ENCODE assay signal across 24 cellular contexts in genomic region chr14:76805245-76805644, GRCh38. TPM values are rescaled to one million over a fixed set of nuclear protein-coding genes. Genes with fewer than 3 reads are reported as not detected.
DNase-seq lines count a peak whose midpoint lies in the region; FAIRE-seq and TF ChIP-seq lines count a peak whose summit lies in the region.
"Had no signal": no experiment of that assay in that cellular context is flagged by ENCODE, and none has a peak within 500 bp of the region (broad histone marks: within the 10 kb centered on the region; RNA-seq: fewer than 3 reads in every experiment).

No MANE protein-coding gene starts in this region.

- H3K4me2 ChIP-seq in OCI-LY7 (ENCODE audit: low read length) = no peak overlapping the region
- H3K4me2 ChIP-seq: BLaER1, GM23338 had no signal

- WGBS in esophagus muscularis mucosa = 93% methylated on average over 5 of the region's 5 CpGs

- DNase-seq in HTR-8/SVneo (ENCODE audit: insufficient read length, low spot score) (no peak), esophagus muscularis mucosa (ENCODE audit: extremely low spot score) (peak; percentile 21), midbrain (lab: John Stamatoyannopoulos, UW) (peak; percentile 31), superior temporal gyrus (ENCODE audit: extremely low spot score) (peak; percentile 68), OCI-LY7 (ENCODE audit: low spot score) (no peak), NCI-H1417 (lab: John Stamatoyannopoulos, UW) (no peak), DMS79 (lab: John Stamatoyannopoulos, UW) (no peak)
- DNase-seq in activated CD4-positive, alpha-beta T cell treated with anti-CD3 and anti-CD28 coated beads, Interleukin-2, amount 50 U/mL, for 48 hours = no peak
- DNase-seq: Caco-2; CD4-positive, CD25-positive, alpha-beta regulatory T cell; CD8-positive, alpha-beta T cell; DMS153; EL; GDM1; H9 had no signal

- H3K9me3 ChIP-seq in esophagus muscularis mucosa = no peaks in the 10 kb centered on the region
- H3K9me3 ChIP-seq in OCI-LY7 (ENCODE audit: low read length) = no peaks in the 10 kb centered on the region
- H3K9me3 ChIP-seq: BLaER1, Caco-2 had no signal

- CTCF ChIA-PET in OCI-LY7 (lab: Charles Lee; ENCODE audit: unreplicated experiment) = interaction anchor here (1.1 kb wide), 1 partner anchor 89 kb away, joined by 3 read pairs; no protein-coding TSS in a partner anchor

- no peaks in the 10 kb centered on the region for H3K79me2 ChIP-seq in OCI-LY7 (ENCODE audit: insufficient read depth, low read depth, low read length)

- H3K27ac ChIP-seq in esophagus muscularis mucosa (replicated peaks in 1 of 4) = no peak overlapping the region
- no peak overlapping the region for H3K27ac ChIP-seq in OCI-LY7 (ENCODE audit: low read depth, low read length, poor library complexity, severe bottlenecking)
- H3K27ac ChIP-seq: BLaER1, C4-2B had no signal

- H2AFZ ChIP-seq in OCI-LY7 (ENCODE audit: low read length) = no peak overlapping the region
- H2AFZ ChIP-seq: GM23338 had no signal

- H3K9me2 ChIP-seq in OCI-LY7 (ENCODE audit: insufficient read depth, low read length) = no peaks in the 10 kb centered on the region

- POLR2A ChIA-PET in OCI-LY7 (lab: Charles Lee) = interaction anchor here (0.9 to 1.0 kb wide), 2 partner anchors 8 kb away, joined by 3 read pairs; no protein-coding TSS in a partner anchor

- H3K36me3 ChIP-seq in esophagus muscularis mucosa (peaks cover 36 to 93% (median 87%) of the 10 kb centered on the region in 4 donors), OCI-LY7 (ENCODE audit: insufficient read depth, low read length) (peaks cover 75% of the 10 kb centered on the region)

- peak; percentile 59 for FAIRE-seq in HTR-8/SVneo (lab: Jason Lieb, UNC)
- FAIRE-seq: GM12878, GM18507 had no signal

- no peaks in the 10 kb centered on the region for H3K27me3 ChIP-seq in esophagus muscularis mucosa
- H3K27me3 ChIP-seq: BLaER1 had no signal

- TF ChIP-seq POLR2A in esophagus muscularis mucosa (IDR thresholded peaks at IDR 0.05; ENCODE audit: low read depth) = no peak

- intact Hi-C loops in esophagus muscularis mucosa (cut with DNase I) = no loop called here
- intact Hi-C loops in OCI-LY7 (cut with micrococcal nuclease; ENCODE audit: unreplicated experiment) = no loop called here

- H4K20me1 ChIP-seq in OCI-LY7 (ENCODE audit: insufficient read depth, low read length) = no peaks in the 10 kb centered on the region

- TF ChIP-seq EP300 in esophagus muscularis mucosa (IDR thresholded peaks at IDR 0.05) = no peak

- no TSS peak for BruUV-seq in OCI-LY7 (replicated peaks; lab: Mats Ljungman, UMichigan)

- no peak for TF ChIP-seq CTCF in esophagus muscularis mucosa (IDR thresholded peaks at IDR 0.05)
- no peak for TF ChIP-seq CTCF in OCI-LY7 (conservative IDR thresholded peaks at IDR 0.05; ENCODE audit: low read length)

- H3K4me1 ChIP-seq in esophagus muscularis mucosa = peaks cover 0 to 12% (median 5%) of the 10 kb centered on the region in 4 donors
- no peaks in the 10 kb centered on the region for H3K4me1 ChIP-seq in OCI-LY7 (ENCODE audit: insufficient read depth, low read length, poor library complexity, severe bottlenecking)
- H3K4me1 ChIP-seq: Caco-2 had no signal

- H3K4me3 ChIP-seq in esophagus muscularis mucosa (no peak overlapping the region), OCI-LY7 (ENCODE audit: low read depth, low read length, poor library complexity, severe bottlenecking) (no peak overlapping the region)
- H3K4me3 ChIP-seq: BLaER1, GM12878, GM23338 had no signal

RNA-seq across cellular contexts. Expression of gene ANGEL1, which starts 7.4 kb away (rescaled TPM):
- total RNA-seq in esophagus muscularis mucosa = 10 to 100 TPM in 2 of 4 donors, 1 to 10 TPM in 2; 7.9 to 15.8 (median 11.3) TPM
- total RNA-seq in OCI-LY7 (2014; rRNA removed; shearing (Covaris generic)) = 16.1 and 17.6 TPM in 2 replicates
- 33.7 and 36.4 TPM in 2 replicates for total RNA-seq in OCI-LY7 (2022)

RNA-seq across cellular contexts. Expression of gene LRRC74A, which starts 21.0 kb away (rescaled TPM):
- total RNA-seq in esophagus muscularis mucosa (not detected), OCI-LY7 (2022) (not detected in 2 replicates)
- not detected in 2 replicates for total RNA-seq in OCI-LY7 (2014; rRNA removed; shearing (Covaris generic))
- total RNA-seq: A172; A673; B cell; Caco-2; CD4-positive, CD25-positive, alpha-beta regulatory T cell; CD8-positive, alpha-beta T cell; GM12878; GM23338; H4; H9 had no signal

RNA-seq across cellular contexts. Expression of gene VASH1, which starts 44.0 kb away (rescaled TPM):
- total RNA-seq in esophagus muscularis mucosa (10 to 100 TPM in 2 of 4 donors, 1 to 10 TPM in 2; 5.6 to 17.5 (median 9.2) TPM), OCI-LY7 (2022) (not detected in 2 replicates)
- not detected in 2 replicates for total RNA-seq in OCI-LY7 (2014; rRNA removed; shearing (Covaris generic))

Comparison
In these comparisons a context has a peak if more than half of its experiments do, and no peak if none do; other contexts are left out.
1. DNase-seq: peak in esophagus muscularis mucosa (single experiment), midbrain (single experiment) and superior temporal gyrus (single experiment); none in HTR-8/SVneo (single experiment), OCI-LY7 (single experiment), activated CD4-positive, alpha-beta T cell treated with anti-CD3 and anti-CD28 coated beads, Interleukin-2, amount 50 U/mL, for 48 hours (0 of 2), NCI-H1417 (0 of 3) and DMS79 (single experiment).
2. RNA of gene VASH1, which starts 44.0 kb away (total RNA-seq): 5.6 to 17.5 TPM in esophagus muscularis mucosa; not detected in OCI-LY7; every median in the first group is over 4 times any median in the second.